In the genomic region with DNA sequence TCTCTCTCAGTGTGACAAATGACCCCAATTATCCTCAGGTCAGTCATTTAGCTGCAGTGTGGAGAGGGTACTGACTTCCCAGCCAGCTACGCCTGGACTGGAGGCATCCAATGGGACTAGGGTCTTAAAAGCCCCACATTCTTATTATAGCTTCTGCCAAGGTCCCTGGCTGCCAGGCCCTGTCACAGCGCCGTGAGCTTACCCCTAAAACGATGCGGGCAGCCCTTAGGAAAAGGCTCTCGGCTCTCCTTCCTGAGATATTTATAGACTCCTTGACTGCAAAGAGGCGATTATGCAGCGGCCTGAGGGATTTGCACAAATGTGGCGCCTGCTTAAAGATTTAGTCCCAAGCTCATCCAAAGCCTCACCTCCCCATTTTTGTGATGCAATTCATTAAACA, we compare ENCODE assay signal across 1 cellular context.
TF ChIP-seq lines count a peak whose summit lies in the region.

No MANE protein-coding gene starts in this region.

TF ChIP-seq in HepG2, 621 proteins besides CTCF, POLR2A, EP300 and RAD21 (continued from another document):
- TF ChIP-seq ZNF318 (CRISPR knock-in tag; IDR thresholded peaks at IDR 0.05) (no peak), E2F5 (CRISPR knock-in tag; conservative IDR thresholded peaks at IDR 0.05) (no peak), FOXJ3 (CRISPR knock-in tag; IDR thresholded peaks at IDR 0.05; ENCODE audit: borderline replicate concordance) (no peak), ZNF274 (CRISPR knock-in tag; IDR thresholded peaks at IDR 0.05) (no peak), ZZZ3 (CRISPR knock-in tag; IDR thresholded peaks at IDR 0.05; ENCODE audit: borderline replicate concordance) (no peak), NCOR1 (IDR thresholded peaks at IDR 0.05; ENCODE audit: borderline replicate concordance, low read length) (no peak), ATF3 (CRISPR knock-in tag; IDR thresholded peaks at IDR 0.05) (no peak), TOE1 (CRISPR knock-in tag; IDR thresholded peaks at IDR 0.05) (no peak), DNMT1 (CRISPR knock-in tag; IDR thresholded peaks at IDR 0.05) (no peak)
- TF ChIP-seq, protein P1, sequence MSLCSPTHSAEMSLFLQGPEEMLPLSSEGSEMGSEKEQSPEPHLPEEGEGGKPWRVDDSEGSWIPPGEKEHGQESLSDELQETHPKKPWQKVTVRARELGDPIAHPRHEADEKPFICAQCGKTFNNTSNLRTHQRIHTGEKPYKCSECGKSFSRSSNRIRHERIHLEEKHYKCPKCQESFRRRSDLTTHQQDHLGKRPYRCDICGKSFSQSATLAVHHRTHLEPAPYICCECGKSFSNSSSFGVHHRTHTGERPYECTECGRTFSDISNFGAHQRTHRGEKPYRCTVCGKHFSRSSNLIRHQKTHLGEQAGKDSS (CRISPR knock-in tag; IDR thresholded peaks at IDR 0.05; ENCODE audit: borderline replicate concordance, low read depth) = no peak
